In genomic region chr5:152824316-152824715, GRCh38 we compare ENCODE assay signal across 15 cellular contexts.
DNase-seq lines count a peak whose midpoint lies in the region; ATAC-seq lines count a peak whose summit lies in the region.
"Had no signal": no experiment of that assay in that cellular context is flagged by ENCODE, and none has a peak within 500 bp of the region (broad histone marks: within the 10 kb centered on the region; RNA-seq: fewer than 3 reads in every experiment).

No MANE protein-coding gene starts in this region.

- H3K4me1 ChIP-seq in right cardiac atrium (ENCODE audit: control insufficient read depth, insufficient read depth, low read length), result no peaks in the 10 kb centered on the region
- H3K4me1 ChIP-seq: BLaER1 treated with 17β-estradiol and CSF1 and Interleukin-3, amounts not matched to agents 10 nM and 100 nM; HAP-1 had no signal

- intact Hi-C loops in right cardiac atrium (cut with DNase I), result no loop called here

- H3K27me3 ChIP-seq in right cardiac atrium (ENCODE audit: control insufficient read depth, insufficient read depth), result no peaks in the 10 kb centered on the region
- H3K27me3 ChIP-seq: BLaER1 treated with 17β-estradiol and CSF1 and Interleukin-3, amounts not matched to agents 10 nM and 100 nM had no signal

- no peaks in the 10 kb centered on the region for H3K9me3 ChIP-seq in right cardiac atrium (ENCODE audit: control insufficient read depth, low read length)
- H3K9me3 ChIP-seq: BLaER1 treated with 17β-estradiol and CSF1 and Interleukin-3, amounts not matched to agents 10 nM and 100 nM; HAP-1 had no signal

- H3K4me3 ChIP-seq in right cardiac atrium (ENCODE audit: low read length), result no peak overlapping the region
- H3K4me3 ChIP-seq: BLaER1 treated with 17β-estradiol and CSF1 and Interleukin-3, amounts not matched to agents 10 nM and 100 nM; HAP-1 had no signal

- 80% methylated on average over 3 of the region's 3 CpGs for WGBS in right cardiac atrium

- H3K27ac ChIP-seq in right cardiac atrium (ENCODE audit: low read length), result no peak overlapping the region
- H3K27ac ChIP-seq: BLaER1 treated with 17β-estradiol and CSF1 and Interleukin-3, amounts not matched to agents 10 nM and 100 nM; KMS-11 had no signal

- no peak for DNase-seq in right cardiac atrium
- DNase-seq in NCI-H1417 treated with DMSO at 0.1 percent for 48 hours (lab: John Stamatoyannopoulos, UW), result no peak
- DNase-seq: 8988T; Calu3; CD4-positive, CD25-positive, alpha-beta regulatory T cell; DMS 273 treated with DMSO at 0.1 percent for 48 hours; DMS79 had no signal

- ATAC-seq in GM18508 (IDR thresholded peaks at IDR 0.05; ENCODE audit: insufficient read depth, unreplicated experiment) (peak; percentile 49), GM18868 (IDR thresholded peaks at IDR 0.05; ENCODE audit: unreplicated experiment) (peak; percentile 69), GM21786 (IDR thresholded peaks at IDR 0.05; ENCODE audit: unreplicated experiment) (peak; percentile 47), HG03565 (IDR thresholded peaks at IDR 0.05; ENCODE audit: unreplicated experiment) (peak; percentile 67), right cardiac atrium (no peak), HG03139 (IDR thresholded peaks at IDR 0.05; ENCODE audit: unreplicated experiment) (no peak)

Comparison
In these comparisons a context has a peak if more than half of its experiments do, and no peak if none do; other contexts are left out.
1. ATAC-seq: peak in GM18508 (single experiment), GM18868 (single experiment), GM21786 (single experiment) and HG03565 (single experiment); none in right cardiac atrium (0 of 2) and HG03139 (single experiment).